In the genomic region with DNA sequence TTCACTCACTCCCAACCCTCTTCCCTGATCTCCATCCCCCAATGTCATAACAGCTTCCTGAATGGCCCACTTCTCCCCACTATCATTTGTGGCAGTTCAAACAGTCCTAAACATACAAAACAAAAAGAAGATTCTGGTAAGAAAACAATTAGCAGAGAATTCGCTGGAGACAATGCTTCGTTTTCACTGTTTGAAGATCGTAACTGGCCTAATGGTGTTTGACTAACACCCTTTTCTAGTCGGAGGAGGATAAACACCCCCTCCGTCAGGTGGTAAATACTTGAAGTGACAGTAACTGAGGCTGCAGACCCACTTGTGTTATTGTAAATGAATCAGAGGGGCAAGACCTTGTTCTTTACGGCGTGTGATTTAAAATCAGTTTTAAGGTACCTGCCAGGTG, we compare ENCODE assay signal across 32 cellular contexts. TPM values are rescaled to one million over a fixed set of nuclear protein-coding genes. Genes with fewer than 3 reads are reported as not detected.
DNase-seq lines count a peak whose midpoint lies in the region; TF ChIP-seq lines count a peak whose summit lies in the region.
"Had no signal": no experiment of that assay in that cellular context is flagged by ENCODE, and none has a peak within 500 bp of the region (broad histone marks: within the 10 kb centered on the region; RNA-seq: fewer than 3 reads in every experiment).

No MANE protein-coding gene starts in this region.

- H3K36me3 ChIP-seq in endodermal cell (ENCODE audit: control insufficient read depth, insufficient read depth, low read length) (peaks cover 8% of the 10 kb centered on the region), thyroid gland (no peaks in the 10 kb centered on the region), transverse colon (no peaks in the 10 kb centered on the region)
- no peaks in the 10 kb centered on the region for H3K36me3 ChIP-seq in CD8-positive, alpha-beta memory T cell (ENCODE audit: insufficient read depth, low read length)
- H3K36me3 ChIP-seq: heart left ventricle, sigmoid colon, suprapubic skin, uterus had no signal

- H3K4me3 Mint-ChIP-seq in endodermal cell: peak overlapping the region; percentile 16
- H3K4me3 Mint-ChIP-seq in CD8-positive, alpha-beta memory T cell: no peak overlapping the region
- H3K4me3 Mint-ChIP-seq: activated T-helper 17 cell treated with anti-CD3 and anti-CD28 coated beads, Interleukin-2, amount 50 U/mL, for 72 hours; CD4-positive, alpha-beta memory T cell had no signal

- TF ChIP-seq CTCF in endodermal cell (conservative IDR thresholded peaks at IDR 0.05) (no peak), thyroid gland (IDR thresholded peaks at IDR 0.05) (no peak), transverse colon (IDR thresholded peaks at IDR 0.05) (no peak)

- peaks cover 62% of the 10 kb centered on the region for H3K4me1 Mint-ChIP-seq in endodermal cell
- no peaks in the 10 kb centered on the region for H3K4me1 Mint-ChIP-seq in CD8-positive, alpha-beta memory T cell
- H3K4me1 Mint-ChIP-seq: activated T-helper 17 cell treated with anti-CD3 and anti-CD28 coated beads, Interleukin-2, amount 50 U/mL, for 72 hours; CD4-positive, alpha-beta memory T cell had no signal

- WGBS in endodermal cell (ENCODE audit: insufficient coverage in 1 of 2, insufficient read length in 1 of 2), 2 experiments: 23 to 44% methylated on average over 7 of the region's 7 CpGs
- WGBS in thyroid gland, 2 donors: 84 to 85% methylated on average over 7 of the region's 7 CpGs
- WGBS in transverse colon (ENCODE audit: low coverage in 1 of 2), 2 donors: 49 to 59% methylated on average over 7 of the region's 7 CpGs

- H3K9me3 ChIP-seq in endodermal cell (ENCODE audit: control insufficient read depth, low read length): no peaks in the 10 kb centered on the region
- no peaks in the 10 kb centered on the region for H3K9me3 ChIP-seq in thyroid gland
- H3K9me3 ChIP-seq in transverse colon: no peaks in the 10 kb centered on the region
- no peaks in the 10 kb centered on the region for H3K9me3 ChIP-seq in CD8-positive, alpha-beta memory T cell (ENCODE audit: low read length)
- H3K9me3 ChIP-seq: heart left ventricle, sigmoid colon, suprapubic skin, uterus had no signal

- H3K9ac ChIP-seq in endodermal cell (ENCODE audit: extremely low read depth, low read length, poor library complexity, severe bottlenecking): no peak overlapping the region

- H3K27ac Mint-ChIP-seq in endodermal cell: peak overlapping the region; percentile 31
- no peak overlapping the region for H3K27ac Mint-ChIP-seq in CD8-positive, alpha-beta memory T cell
- H3K27ac Mint-ChIP-seq: activated T-helper 17 cell treated with anti-CD3 and anti-CD28 coated beads, Interleukin-2, amount 50 U/mL, for 72 hours; CD4-positive, alpha-beta memory T cell had no signal

- CTCF ChIA-PET in CD8-positive, alpha-beta memory T cell (lab: Charles Lee): no interaction called here

- intact Hi-C loops in thyroid gland (cut with DNase I) (no loop called here), transverse colon (cut with DNase I; ENCODE audit: low total_unique reads) (no loop called here), posterior vena cava (cut with DNase I) (no loop called here)

- peaks cover 13% of the 10 kb centered on the region for H3K27me3 ChIP-seq in endodermal cell (ENCODE audit: control insufficient read depth, insufficient read depth, low read length, poor library complexity, severe bottlenecking)
- H3K27me3 ChIP-seq in thyroid gland: no peaks in the 10 kb centered on the region
- H3K27me3 ChIP-seq in transverse colon: peaks cover 46% of the 10 kb centered on the region
- no peaks in the 10 kb centered on the region for H3K27me3 ChIP-seq in CD8-positive, alpha-beta memory T cell (ENCODE audit: insufficient read depth, low read length, poor library complexity, severe bottlenecking)

- no peak for TF ChIP-seq EP300 in transverse colon (IDR thresholded peaks at IDR 0.05; ENCODE audit: low read depth)

- H3K27me3 Mint-ChIP-seq in endodermal cell (ENCODE audit: insufficient read depth): peaks cover 39% of the 10 kb centered on the region
- H3K27me3 Mint-ChIP-seq in CD8-positive, alpha-beta memory T cell: peaks cover 26 to 59% of the 10 kb centered on the region in 2 donors

- no peaks in the 10 kb centered on the region for H3K9me3 Mint-ChIP-seq in endodermal cell
- no peaks in the 10 kb centered on the region for H3K9me3 Mint-ChIP-seq in CD8-positive, alpha-beta memory T cell
- H3K9me3 Mint-ChIP-seq: activated T-helper 17 cell treated with anti-CD3 and anti-CD28 coated beads, Interleukin-2, amount 50 U/mL, for 72 hours had no signal

- in situ Hi-C loops in transverse colon (cut with MboI; ENCODE audit: low pct_ligation_motif_present in 1 of 4, low pct_unique_long_range_greater_than_20kb in 1 of 4, low sequenced_read_pairs in 3 of 4): no loop called here

- peak; percentile 61 for DNase-seq in NCI-H2029 treated with DMSO at 0.1 percent for 48 hours (lab: John Stamatoyannopoulos, UW)
- no peak for DNase-seq in NCI-H2029 (lab: John Stamatoyannopoulos, UW)
- peak; percentile 50 to 66 for DNase-seq in NCI-H524 (lab: John Stamatoyannopoulos, UW)
- DNase-seq in endodermal cell: peak; percentile 59
- DNase-seq in thyroid gland: no peak
- DNase-seq in transverse colon: no peak
- no peak for DNase-seq in posterior vena cava (ENCODE audit: low spot score)
- DNase-seq in CD8-positive, alpha-beta memory T cell: no peak
- DNase-seq: 8988T; activated CD4-positive, CD25-positive, alpha-beta regulatory T cell; activated naive CD4-positive, alpha-beta T cell treated with anti-CD3 and anti-CD28 coated beads, Interleukin-2, amount 50 U/mL, for 16 hours; amygdala; CD4-positive, alpha-beta memory T cell; DMS 273 treated with DMSO at 0.1 percent for 48 hours; effector CD4-positive, alpha-beta T cell; erythroblast; GOT3; heart left ventricle; NCI-H187; NCI-H446; posterior cingulate gyrus; RPMI8226; sigmoid colon; stimulated activated CD4-positive, alpha-beta T cell treated with anti-CD3 and anti-CD28 coated beads, Interleukin-4, amount 100 ng/mL, for 4 hours; stimulated activated naive CD4-positive, alpha-beta T cell; T-helper 1 cell; uterus had no signal

- POLR2A ChIA-PET in CD8-positive, alpha-beta memory T cell (lab: Charles Lee): no interaction called here

- H3K27ac ChIP-seq in endodermal cell (ENCODE audit: low read depth, low read length) (no peak overlapping the region), thyroid gland (peak overlapping the region in 2 of 3 donors; percentile 67 to 80), transverse colon (peak overlapping the region in 2 of 4 donors; percentile 11 to 29)
- H3K27ac ChIP-seq in CD8-positive, alpha-beta memory T cell (ENCODE audit: low read depth, low read length): no peak overlapping the region
- H3K27ac ChIP-seq: HL-60, sigmoid colon, uterus had no signal

- peaks cover 9% of the 10 kb centered on the region for H3K36me3 Mint-ChIP-seq in endodermal cell (ENCODE audit: low read depth)
- no peaks in the 10 kb centered on the region for H3K36me3 Mint-ChIP-seq in CD8-positive, alpha-beta memory T cell
- H3K36me3 Mint-ChIP-seq: CD4-positive, alpha-beta memory T cell had no signal

- TF ChIP-seq POLR2A in thyroid gland (IDR thresholded peaks at IDR 0.05) (no peak), transverse colon (IDR thresholded peaks at IDR 0.05) (no peak)

- H3K4me1 ChIP-seq in endodermal cell (ENCODE audit: control insufficient read depth, insufficient read depth, low read length): peaks cover 22% of the 10 kb centered on the region
- peaks cover 19 to 28% of the 10 kb centered on the region in 2 donors for H3K4me1 ChIP-seq in thyroid gland
- H3K4me1 ChIP-seq in transverse colon: peaks cover 0 to 30% (median 6%) of the 10 kb centered on the region in 4 donors
- no peaks in the 10 kb centered on the region for H3K4me1 ChIP-seq in CD8-positive, alpha-beta memory T cell (ENCODE audit: insufficient read depth, low read length)
- H3K4me1 ChIP-seq: uterus had no signal

- H3K4me3 ChIP-seq in endodermal cell (ENCODE audit: low read length) (peak overlapping the region; percentile 50), thyroid gland (replicated peaks in 1 of 3) (no peak overlapping the region), transverse colon (no peak overlapping the region)
- no peak overlapping the region for H3K4me3 ChIP-seq in CD8-positive, alpha-beta memory T cell (ENCODE audit: low read length)
- H3K4me3 ChIP-seq: sigmoid colon, suprapubic skin, uterus had no signal

RNA-seq across cellular contexts. Expression of gene EYA2, which starts 3.8 kb away (rescaled TPM):
- total RNA-seq in endodermal cell (10 to 100 TPM in 1 of 2 donors, 1 to 10 TPM in 1; 9.1 to 18.0 TPM), thyroid gland (10 to 100 TPM in 3 of 4 donors, 1 to 10 TPM in 1; 9.9 to 20.1 (median 13.8) TPM), transverse colon (10 to 100 TPM in 2 of 4 donors, 1 to 10 TPM in 2; 4.5 to 17.5 (median 10.9) TPM), posterior vena cava (10 to 100 TPM in 1 of 2 donors, 1 to 10 TPM in 1; 9.1 to 14.4 TPM)
- 19.3 TPM for polyA plus RNA-seq in endodermal cell (2013, experiment 1 of 2)
- polyA plus RNA-seq in endodermal cell (2013, experiment 2 of 2): 17.2 TPM
- not detected for total RNA-seq in CD8-positive, alpha-beta memory T cell
- not detected for polyA plus RNA-seq in CD8-positive, alpha-beta memory T cell
- total RNA-seq: CD4-positive, alpha-beta memory T cell; lung microvascular endothelial cell; SK-MEL-5 had no signal
- polyA plus RNA-seq: CD4-positive, alpha-beta memory T cell had no signal

Comparison
In these comparisons a context has a peak if more than half of its experiments do, and no peak if none do; other contexts are left out.
1. DNase-seq: peak in NCI-H2029 treated with DMSO at 0.1 percent for 48 hours (single experiment), NCI-H524 (2 of 2) and endodermal cell (single experiment); none in NCI-H2029 (single experiment), thyroid gland (0 of 2), transverse colon (single experiment), posterior vena cava (single experiment) and CD8-positive, alpha-beta memory T cell (0 of 5).
2. H3K27ac ChIP-seq: peak in thyroid gland (2 of 3); none in endodermal cell (single experiment) and CD8-positive, alpha-beta memory T cell (single experiment).
3. RNA of gene EYA2, which starts 3.8 kb away (total RNA-seq): 9.1 to 18.0 TPM in endodermal cell, 9.9 to 20.1 TPM in thyroid gland, 9.1 to 14.4 TPM in posterior vena cava and 4.5 to 17.5 TPM in transverse colon; not detected in CD8-positive, alpha-beta memory T cell; every median in the first group is over 4 times any median in the second.